35 cellular contexts compared by ENCODE assay signal in genomic region chr4:100839712-100840111, GRCh38.
"Had no signal": no experiment of that assay in that cellular context is flagged by ENCODE, and none has a peak within 500 bp of the region (broad histone marks: within the 10 kb centered on the region; RNA-seq: fewer than 3 reads in every experiment).

No MANE protein-coding gene starts in this region.

- H3K4me2 ChIP-seq: KMS-11 had no signal

- H3K9me3 ChIP-seq: MG63 had no signal

- H3K27ac ChIP-seq: KMS-11 had no signal

- DNase-seq: Karpas-422, Kasumi-1, MG63, MM.1S, MV-4-11, NCI-H1048, NCI-H1092, NCI-H1092 treated with DMSO at 0.1 percent for 48 hours, NCI-H1105, NCI-H1105 treated with DMSO at 0.1 percent for 48 hours, NCI-H1417, NCI-H1417 treated with DMSO at 0.1 percent for 48 hours, NCI-H1436, NCI-H1436 treated with DMSO at 0.1 percent for 48 hours, NCI-H146, NCI-H1694, NCI-H1694 treated with DMSO at 0.1 percent for 48 hours, NCI-H187, NCI-H187 treated with DMSO at 0.1 percent for 48 hours, NCI-H1930, NCI-H2029, NCI-H2029 treated with DMSO at 0.1 percent for 48 hours, NCI-H2081, NCI-H2081 treated with DMSO at 0.1 percent for 48 hours, NCI-H2107, NCI-H2171, NCI-H2171 treated with DMSO at 0.1 percent for 48 hours, NCI-H2227 treated with DMSO at 0.1 percent for 48 hours, NCI-H226, NCI-H345, NCI-H446, NCI-H446 treated with DMSO at 0.1 percent for 48 hours, NCI-H510A, NCI-H510A treated with DMSO at 0.1 percent for 48 hours had no signal

- H3K27me3 ChIP-seq: MG63 had no signal

- H3K9ac ChIP-seq: KMS-11 had no signal

- H3K4me3 ChIP-seq: MG63 had no signal

- H3K36me3 ChIP-seq: MG63 had no signal
